Comparison of ENCODE assay signal across 1 cellular context in genomic region chr9:78029601-78030552, GRCh38.
TF ChIP-seq lines count a peak whose summit lies in the region.

No MANE protein-coding gene starts in this region.

TF ChIP-seq in GM23338, 12 proteins besides CTCF, POLR2A, EP300 and RAD21 (continued from another document):
- TF ChIP-seq ZNF462 (CRISPR knock-in tag; IDR thresholded peaks at IDR 0.05) (no peak), POLR2AphosphoS5 (IDR thresholded peaks at IDR 0.05; ENCODE audit: low read depth) (no peak), ZNF114 (CRISPR knock-in tag; IDR thresholded peaks at IDR 0.05) (no peak), JUNB (IDR thresholded peaks at IDR 0.05; ENCODE audit: unreplicated experiment) (no peak), EZH2 (IDR thresholded peaks at IDR 0.05; ENCODE audit: low read depth, unreplicated experiment) (no peak), ETS1 (IDR thresholded peaks at IDR 0.05) (no peak), CREB1 (CRISPR knock-in tag; IDR thresholded peaks at IDR 0.05; ENCODE audit: low read depth) (no peak), EZH2phosphoT487 (IDR thresholded peaks at IDR 0.05; ENCODE audit: unreplicated experiment) (no peak)
